ENCODE assay signal across 12 cellular contexts in the genomic region with DNA sequence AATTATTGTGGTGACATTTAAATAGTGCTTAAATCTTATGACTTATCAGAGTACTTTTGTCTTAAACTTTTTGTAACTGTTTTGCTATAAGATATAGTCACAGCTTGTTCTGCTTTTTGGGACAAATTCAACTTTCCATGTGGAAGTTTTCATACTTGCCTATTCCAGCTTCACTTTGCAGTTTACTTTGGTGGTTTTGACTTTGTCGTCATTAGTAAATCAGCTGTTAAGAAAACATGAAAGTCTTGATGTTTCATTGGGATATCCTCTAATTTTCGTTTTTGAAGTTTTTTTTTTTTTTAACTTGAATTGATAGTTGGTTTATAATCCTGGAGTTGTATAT. TPM values are rescaled to one million over a fixed set of nuclear protein-coding genes. Genes with fewer than 3 reads are reported as not detected.
A peak's percentile ranks its signal among the peaks of the same experiment; 100 is the strongest.
DNase-seq lines count a peak whose midpoint lies in the region; ATAC-seq and TF ChIP-seq lines count a peak whose summit lies in the region.
"Had no signal": no experiment of that assay in that cellular context is flagged by ENCODE, and none has a peak within 500 bp of the region (broad histone marks: within the 10 kb centered on the region; RNA-seq: fewer than 3 reads in every experiment).

No MANE protein-coding gene starts in this region.

- no peaks in the 10 kb centered on the region for H4K20me1 ChIP-seq in BLaER1
- H4K20me1 ChIP-seq in mammary epithelial cell (ENCODE audit: insufficient read depth, low read length), result no peaks in the 10 kb centered on the region

- CTCF ChIA-PET in mammary epithelial cell (lab: Charles Lee; ENCODE audit: low non-redundant PET) (no interaction called here), T-cell (lab: Charles Lee) (interaction anchor here in 1 of 2 donors (0.7 kb wide), 1 partner anchor 1388 kb away, joined by 6 read pairs; no protein-coding TSS in a partner anchor)

- POLR2A ChIA-PET in T-cell (lab: Charles Lee), result interaction anchor here in 1 of 2 donors (0.6 kb wide), 1 partner anchor 23 kb away, joined by 3 read pairs; no protein-coding TSS in a partner anchor

- 90% methylated on average over 2 of the region's 2 CpGs for WGBS in mammary epithelial cell (ENCODE audit: low coverage, missing lambda C conversion rate)

- DNase-seq in HL-60 (ENCODE audit: low read depth in 1 of 2, low spot score in 1 of 2) (no peak), mammary epithelial cell (no peak), T-cell (no peak), NCI-H2107 (lab: John Stamatoyannopoulos, UW) (no peak)
- no peak for DNase-seq in T-helper 2 cell treated with Interferon-gamma antibody and Interleukin-4, amounts not matched to agents 5 μg/mL and 100 μg/mL, for 36 hours (ENCODE audit: low spot score)
- DNase-seq: activated CD8-positive, alpha-beta memory T cell treated with anti-CD3 and anti-CD28 coated beads, Interleukin-2, amount 50 U/mL, for 48 hours; Caco-2; GOT3; NCI-H1694 had no signal

- H3K9ac ChIP-seq in BLaER1 (no peak overlapping the region), mammary epithelial cell (ENCODE audit: insufficient read depth, low read length) (no peak overlapping the region)

- H3K27me3 ChIP-seq in BLaER1, result no peaks in the 10 kb centered on the region
- no peaks in the 10 kb centered on the region for H3K27me3 ChIP-seq in HL-60 (ENCODE audit: insufficient read depth, poor library complexity, severe bottlenecking)
- H3K27me3 ChIP-seq in mammary epithelial cell (ENCODE audit: insufficient read depth, low read length), result no peaks in the 10 kb centered on the region
- no peaks in the 10 kb centered on the region for H3K27me3 ChIP-seq in muscle layer of duodenum (ENCODE audit: low read depth, low read length)

- H3K9me3 Mint-ChIP-seq in T-cell, result peaks cover 2 to 8% (median 4%) of the 10 kb centered on the region in 3 donors
- no peaks in the 10 kb centered on the region for H3K9me3 Mint-ChIP-seq in T-helper 2 cell treated with Interferon-gamma antibody and Interleukin-4, amounts not matched to agents 5 μg/mL and 100 μg/mL, for 36 hours

- H3K27ac Mint-ChIP-seq in T-cell, result no peak overlapping the region
- H3K27ac Mint-ChIP-seq in T-helper 2 cell treated with Interferon-gamma antibody and Interleukin-4, amounts not matched to agents 5 μg/mL and 100 μg/mL, for 36 hours, result no peak overlapping the region

- peaks cover 25% of the 10 kb centered on the region for H3K36me3 ChIP-seq in BLaER1
- peaks cover 10% of the 10 kb centered on the region for H3K36me3 ChIP-seq in mammary epithelial cell (ENCODE audit: insufficient read depth, low read length)
- peaks cover 5 to 18% of the 10 kb centered on the region in 2 donors for H3K36me3 ChIP-seq in muscle layer of duodenum (ENCODE audit: control insufficient read depth in 1 of 2, insufficient read depth in 2 of 2, low read length in 2 of 2)

- H3K4me1 ChIP-seq in BLaER1, result peaks cover 36% of the 10 kb centered on the region
- H3K4me1 ChIP-seq in mammary epithelial cell (ENCODE audit: insufficient read depth, low read length), result peaks cover 21% of the 10 kb centered on the region
- no peaks in the 10 kb centered on the region for H3K4me1 ChIP-seq in muscle layer of duodenum (ENCODE audit: control insufficient read depth in 1 of 2, insufficient read depth in 2 of 2, low read length in 2 of 2)

- peaks cover 8% of the 10 kb centered on the region for H3K79me2 ChIP-seq in mammary epithelial cell (ENCODE audit: insufficient read depth, low read length)

- H3K27me3 Mint-ChIP-seq in T-cell, result no peaks in the 10 kb centered on the region
- H3K27me3 Mint-ChIP-seq in T-helper 2 cell treated with Interferon-gamma antibody and Interleukin-4, amounts not matched to agents 5 μg/mL and 100 μg/mL, for 36 hours (ENCODE audit: low read depth), result no peaks in the 10 kb centered on the region

- BruUV-seq in mammary epithelial cell (replicated peaks; lab: Mats Ljungman, UMichigan), result no TSS peak

- H3K36me3 Mint-ChIP-seq in T-cell, result peaks cover 71% of the 10 kb centered on the region
- peaks cover 48% of the 10 kb centered on the region for H3K36me3 Mint-ChIP-seq in T-helper 2 cell treated with Interferon-gamma antibody and Interleukin-4, amounts not matched to agents 5 μg/mL and 100 μg/mL, for 36 hours (ENCODE audit: low read depth)

- H3K4me3 ChIP-seq in BLaER1, result no peak overlapping the region
- no peak overlapping the region for H3K4me3 ChIP-seq in HL-60 (replicated peaks; ENCODE audit: insufficient read depth, low read length)
- H3K4me3 ChIP-seq in mammary epithelial cell (replicated peaks in 1 of 3; ENCODE audit: insufficient read depth in 1 of 3, low read depth in 2 of 3, low read length in 3 of 3), result no peak overlapping the region
- no peak overlapping the region for H3K4me3 ChIP-seq in muscle layer of duodenum (ENCODE audit: low read depth in 1 of 2, low read length in 2 of 2)

- H3K9me3 ChIP-seq in BLaER1, result peaks cover 19% of the 10 kb centered on the region
- no peaks in the 10 kb centered on the region for H3K9me3 ChIP-seq in mammary epithelial cell (replicated peaks; ENCODE audit: insufficient read depth, low read length)
- H3K9me3 ChIP-seq in muscle layer of duodenum (ENCODE audit: control insufficient read depth in 1 of 2, low read length in 2 of 2), result no peaks in the 10 kb centered on the region
- H3K9me3 ChIP-seq: Caco-2 had no signal

- H3K4me2 ChIP-seq in BLaER1 (peak overlapping the region; percentile 42), mammary epithelial cell (ENCODE audit: insufficient read depth, low read depth, low read length) (no peak overlapping the region)

- H3K4me3 Mint-ChIP-seq in T-cell, result no peak overlapping the region
- no peak overlapping the region for H3K4me3 Mint-ChIP-seq in T-helper 2 cell treated with Interferon-gamma antibody and Interleukin-4, amounts not matched to agents 5 μg/mL and 100 μg/mL, for 36 hours

- H2AFZ ChIP-seq in mammary epithelial cell (ENCODE audit: low read depth, low read length), result no peak overlapping the region

- H3K27ac ChIP-seq in BLaER1 (peak overlapping the region; percentile 65), HL-60 (replicated peaks) (peak overlapping the region; percentile 80), mammary epithelial cell (ENCODE audit: insufficient read depth, low read depth, low read length) (peak overlapping the region; percentile 74), muscle layer of duodenum (ENCODE audit: low read length) (peak overlapping the region; percentile 71)

- dilution Hi-C loops in mammary epithelial cell (cut with HindIII; ENCODE audit: low sequenced_read_pairs), result no loop called here

- no peak for TF ChIP-seq CTCF in HL-60 (IDR thresholded peaks at IDR 0.05; ENCODE audit: insufficient read depth, low read length)
- no peak for TF ChIP-seq CTCF in mammary epithelial cell (conservative IDR thresholded peaks at IDR 0.05 in 1 of 2, IDR thresholded peaks at IDR 0.05 in 1 of 2; ENCODE audit: extremely low read depth in 1 of 2, insufficient read depth in 1 of 2, low read depth in 1 of 2, low read length in 2 of 2)

- peaks cover 27 to 33% (median 30%) of the 10 kb centered on the region in 3 donors for H3K4me1 Mint-ChIP-seq in T-cell
- H3K4me1 Mint-ChIP-seq in T-helper 2 cell treated with Interferon-gamma antibody and Interleukin-4, amounts not matched to agents 5 μg/mL and 100 μg/mL, for 36 hours (ENCODE audit: low read depth), result peaks cover 24% of the 10 kb centered on the region

- ATAC-seq in T-cell (replicated peaks in 1 of 4) (no peak), HG02938 (IDR thresholded peaks at IDR 0.05; ENCODE audit: unreplicated experiment) (no peak)

- in situ Hi-C loops in mammary epithelial cell (cut with MboI; ENCODE audit: low sequenced_read_pairs in 2 of 2), result no loop called here

- intact Hi-C loops in mammary epithelial cell (cut with micrococcal nuclease), result loop anchor here (2.0 kb wide), 1 partner anchor 32 kb away; the partner anchor contains the start of gene CEP170

RNA-seq across cellular contexts. Expression of gene SDCCAG8, which starts 31.3 kb away (rescaled TPM):
- total RNA-seq in mammary epithelial cell, result 10 to 100 TPM; 34.7 to 42.1 TPM
- 22.4 TPM for polyA plus RNA-seq in mammary epithelial cell
- 33.5 TPM for polyA minus RNA-seq in mammary epithelial cell
- 10 to 100 TPM; 23.5 to 37.5 (median 31.2) TPM for total RNA-seq in T-cell

RNA-seq across cellular contexts. Expression of gene CEP170, which starts 32.0 kb away (rescaled TPM):
- total RNA-seq in mammary epithelial cell (10 to 100 TPM; 64.6 to 75.7 TPM), T-cell (10 to 100 TPM; 32.7 to 50.4 (median 37.0) TPM)
- polyA plus RNA-seq in mammary epithelial cell, result 23.9 TPM
- polyA minus RNA-seq in mammary epithelial cell, result 73.6 TPM
